ENCODE assay signal across 20 cellular contexts in genomic region chr18:50977037-50977760, GRCh38. TPM values are rescaled to one million over a fixed set of nuclear protein-coding genes. Genes with fewer than 3 reads are reported as not detected.
A peak's percentile ranks its signal among the peaks of the same experiment; 100 is the strongest.
DNase-seq lines count a peak whose midpoint lies in the region; ATAC-seq, FAIRE-seq and TF ChIP-seq lines count a peak whose summit lies in the region.
"Had no signal": no experiment of that assay in that cellular context is flagged by ENCODE, and none has a peak within 500 bp of the region (broad histone marks: within the 10 kb centered on the region; RNA-seq: fewer than 3 reads in every experiment).

No MANE protein-coding gene starts in this region.

- H3K9ac ChIP-seq in HepG2 (ENCODE audit: insufficient read depth, low read depth, low read length) (no peak overlapping the region), K562 (ENCODE audit: insufficient read depth in 1 of 2, low read depth in 2 of 2, low read length in 2 of 2) (no peak overlapping the region), mammary epithelial cell (ENCODE audit: insufficient read depth, low read length) (no peak overlapping the region)

- H2AFZ ChIP-seq in HepG2 (ENCODE audit: low read length): no peak overlapping the region
- H2AFZ ChIP-seq in OCI-LY7 (ENCODE audit: low read length): no peak overlapping the region
- H2AFZ ChIP-seq in K562 (ENCODE audit: low read depth, low read length): no peak overlapping the region
- H2AFZ ChIP-seq in mammary epithelial cell (ENCODE audit: low read depth, low read length): no peak overlapping the region
- H2AFZ ChIP-seq: GM23338 had no signal

- no peaks in the 10 kb centered on the region for H4K20me1 ChIP-seq in HepG2 (ENCODE audit: insufficient read depth, low read length)
- no peaks in the 10 kb centered on the region for H4K20me1 ChIP-seq in OCI-LY7 (ENCODE audit: insufficient read depth, low read length)
- H4K20me1 ChIP-seq in K562 (replicated peaks; ENCODE audit: control insufficient read depth, insufficient read depth, low read length): no peaks in the 10 kb centered on the region
- no peaks in the 10 kb centered on the region for H4K20me1 ChIP-seq in mammary epithelial cell (ENCODE audit: insufficient read depth, low read length)

- POLR2A ChIA-PET in HepG2 (lab: Yijun Ruan, JAX) (no interaction called here), OCI-LY7 (lab: Charles Lee) (no interaction called here), K562 (lab: Yijun Ruan, JAX) (no interaction called here)

- H3K36me3 ChIP-seq in HepG2 (replicated peaks in 1 of 2; ENCODE audit: control insufficient read depth in 1 of 2, insufficient read depth in 2 of 2, low read length in 2 of 2) (peaks cover 0 to 1% of the 10 kb centered on the region in 2 experiments; a peak in 1 of 5 replicates), right lobe of liver (peaks cover 0 to 29% (median 6%) of the 10 kb centered on the region in 4 donors), OCI-LY7 (ENCODE audit: insufficient read depth, low read length) (peaks cover 47% of the 10 kb centered on the region), K562 (ENCODE audit: control insufficient read depth, insufficient read depth, low read length) (peaks cover 2% of the 10 kb centered on the region; the same call in 1 of the 3 replicates), mammary epithelial cell (ENCODE audit: insufficient read depth, low read length) (peaks cover 3% of the 10 kb centered on the region), small intestine (ENCODE audit: control insufficient read depth in 2 of 2, insufficient read depth in 2 of 2, low read length in 2 of 2) (peaks cover 7 to 16% of the 10 kb centered on the region in 2 donors)

- H3K4me1 ChIP-seq in HepG2 (ENCODE audit: insufficient read depth, low read length) (peaks cover 19% of the 10 kb centered on the region), right lobe of liver (peaks cover 0 to 11% (median 4%) of the 10 kb centered on the region in 4 donors), OCI-LY7 (ENCODE audit: insufficient read depth, low read length, poor library complexity, severe bottlenecking) (no peaks in the 10 kb centered on the region), K562 (replicated peaks in 1 of 2; ENCODE audit: control insufficient read depth in 2 of 2, insufficient read depth in 2 of 2, low read length in 2 of 2) (no peaks in the 10 kb centered on the region), mammary epithelial cell (ENCODE audit: insufficient read depth, low read length) (peaks cover 6% of the 10 kb centered on the region), small intestine (ENCODE audit: control insufficient read depth in 2 of 2, insufficient read depth in 1 of 2, low read depth in 1 of 2, low read length in 1 of 2) (peaks cover 0 to 3% of the 10 kb centered on the region in 2 donors)
- H3K4me1 ChIP-seq: Caco-2 had no signal

- TF ChIP-seq CTCF in HepG2 (CRISPR knock-in tag; IDR thresholded peaks at IDR 0.05): no peak
- no peak for TF ChIP-seq CTCF in right lobe of liver (IDR thresholded peaks at IDR 0.05)
- TF ChIP-seq CTCF in OCI-LY7 (conservative IDR thresholded peaks at IDR 0.05; ENCODE audit: low read length): no peak
- TF ChIP-seq CTCF in K562 (IDR thresholded peaks at IDR 0.05 in 2 of 3, conservative IDR thresholded peaks at IDR 0.05 in 1 of 3; ENCODE audit: insufficient read depth in 2 of 3, low read depth in 1 of 3, low read length in 3 of 3): no peak
- TF ChIP-seq CTCF in mammary epithelial cell (conservative IDR thresholded peaks at IDR 0.05 in 1 of 2, IDR thresholded peaks at IDR 0.05 in 1 of 2; ENCODE audit: extremely low read depth in 1 of 2, insufficient read depth in 1 of 2, low read depth in 1 of 2, low read length in 2 of 2): no peak

- TF ChIP-seq POLR2A in HepG2 (IDR thresholded peaks at IDR 0.05; ENCODE audit: insufficient read depth in 1 of 2, low read depth in 2 of 2, low read length in 2 of 2): no peak
- TF ChIP-seq POLR2A in right lobe of liver (IDR thresholded peaks at IDR 0.05): no peak
- TF ChIP-seq POLR2A in K562 (conservative IDR thresholded peaks at IDR 0.05): no peak

- no peaks in the 10 kb centered on the region for H3K27me3 ChIP-seq in HepG2 (ENCODE audit: control insufficient read depth in 1 of 2, insufficient read depth in 2 of 2, low read length in 2 of 2)
- no peaks in the 10 kb centered on the region for H3K27me3 ChIP-seq in right lobe of liver
- H3K27me3 ChIP-seq in K562 (ENCODE audit: control insufficient read depth in 2 of 2, insufficient read depth in 2 of 2, low read length in 2 of 2): no peaks in the 10 kb centered on the region
- H3K27me3 ChIP-seq in mammary epithelial cell (ENCODE audit: insufficient read depth, low read length): no peaks in the 10 kb centered on the region
- no peaks in the 10 kb centered on the region for H3K27me3 ChIP-seq in small intestine (ENCODE audit: control insufficient read depth in 2 of 2, insufficient read depth in 2 of 2, low read length in 2 of 2)

- BruUV-seq in HepG2 (replicated peaks; lab: Mats Ljungman, UMichigan) (no TSS peak), OCI-LY7 (replicated peaks; lab: Mats Ljungman, UMichigan) (no TSS peak), K562 (replicated peaks; lab: Mats Ljungman, UMichigan) (no TSS peak), mammary epithelial cell (replicated peaks; lab: Mats Ljungman, UMichigan) (no TSS peak)

- CTCF ChIA-PET in HepG2 (lab: Yijun Ruan, JAX; ENCODE audit: low intra/inter-chr PET ratio, low total read pairs) (no interaction called here), OCI-LY7 (lab: Charles Lee; ENCODE audit: unreplicated experiment) (no interaction called here), K562 (lab: Yijun Ruan, JAX; ENCODE audit: low intra/inter-chr PET ratio) (no interaction called here), mammary epithelial cell (lab: Charles Lee; ENCODE audit: low non-redundant PET) (no interaction called here)

- FAIRE-seq in HepG2 (lab: Jason Lieb, UNC) (no peak), K562 (lab: Jason Lieb, UNC) (no peak), small intestine (lab: Jason Lieb, UNC) (no peak)
- FAIRE-seq: GM12891, GM18507 had no signal

- in situ Hi-C loops in HepG2 (cut with HindIII; ENCODE audit: extremely low pct_ligation_motif_present, low pct_unique_long_range_greater_than_20kb): no loop called here
- in situ Hi-C loops in K562 (cut with MboI): no loop called here
- in situ Hi-C loops in mammary epithelial cell (cut with MboI; ENCODE audit: low sequenced_read_pairs in 2 of 2): no loop called here

- no peaks in the 10 kb centered on the region for H3K9me2 ChIP-seq in OCI-LY7 (ENCODE audit: insufficient read depth, low read length)

- H3K27ac ChIP-seq in HepG2 (ENCODE audit: extremely low read length, insufficient read depth, low read length) (no peak overlapping the region), right lobe of liver (no peak overlapping the region), OCI-LY7 (ENCODE audit: low read depth, low read length, poor library complexity, severe bottlenecking) (no peak overlapping the region), K562 (ENCODE audit: extremely low read depth, low read depth, low read length) (no peak overlapping the region), mammary epithelial cell (ENCODE audit: insufficient read depth, low read depth, low read length) (no peak overlapping the region), small intestine (ENCODE audit: low read depth in 1 of 2, low read length in 1 of 2) (no peak overlapping the region)
- H3K27ac ChIP-seq: C4-2B had no signal

- H3K79me2 ChIP-seq in HepG2 (ENCODE audit: insufficient read depth, low read length) (no peaks in the 10 kb centered on the region), OCI-LY7 (ENCODE audit: insufficient read depth, low read depth, low read length) (no peaks in the 10 kb centered on the region), K562 (ENCODE audit: control insufficient read depth, insufficient read depth, low read length) (no peaks in the 10 kb centered on the region), mammary epithelial cell (ENCODE audit: insufficient read depth, low read length) (no peaks in the 10 kb centered on the region)

- DNase-seq in HepG2 (ENCODE audit: low spot score): no peak
- no peak for DNase-seq in right lobe of liver
- DNase-seq in OCI-LY7 (ENCODE audit: low spot score): peak; percentile 3
- no peak for DNase-seq in K562 (ENCODE audit: extremely low read depth in 1 of 4, low spot score in 3 of 4)
- DNase-seq in mammary epithelial cell: no peak
- DNase-seq in left ventricle myocardium superior: no peak
- no peak for DNase-seq in small intestine
- DNase-seq: Caco-2; CD4-positive, CD25-positive, alpha-beta regulatory T cell; CD8-positive, alpha-beta T cell; DMS79; EL; GDM1; H9; HFFc6 had no signal

- dilution Hi-C loops in mammary epithelial cell (cut with HindIII; ENCODE audit: low sequenced_read_pairs): no loop called here

- no peak for TF ChIP-seq EP300 in HepG2 (IDR thresholded peaks at IDR 0.05; ENCODE audit: low read depth in 2 of 2, low read length in 2 of 2)
- no peak for TF ChIP-seq EP300 in HepG2 (CRISPR knock-in tag; IDR thresholded peaks at IDR 0.05; ENCODE audit: borderline replicate concordance)
- TF ChIP-seq EP300 in K562 (IDR thresholded peaks at IDR 0.05; ENCODE audit: low read length): no peak

- ATAC-seq in HepG2 (no peak), right lobe of liver (no peak), K562 (no peak), left ventricle myocardium superior (no peak)
- ATAC-seq: CD8-positive, alpha-beta T cell; GM23338; HCT116 had no signal

- TF ChIP-seq RAD21 in HepG2 (CRISPR knock-in tag; IDR thresholded peaks at IDR 0.05) (no peak), K562 (CRISPR knock-in tag; conservative IDR thresholded peaks at IDR 0.05 in 1 of 2, IDR thresholded peaks at IDR 0.05 in 1 of 2) (no peak)

- no peak overlapping the region for H3K4me3 ChIP-seq in HepG2 (replicated peaks in 1 of 3; ENCODE audit: insufficient read depth in 1 of 3, low read depth in 2 of 3, low read length in 3 of 3)
- H3K4me3 ChIP-seq in right lobe of liver: no peak overlapping the region
- no peak overlapping the region for H3K4me3 ChIP-seq in OCI-LY7 (ENCODE audit: low read depth, low read length, poor library complexity, severe bottlenecking)
- no peak overlapping the region for H3K4me3 ChIP-seq in K562
- no peak overlapping the region for H3K4me3 ChIP-seq in mammary epithelial cell (replicated peaks in 1 of 3; ENCODE audit: insufficient read depth in 1 of 3, low read depth in 2 of 3, low read length in 3 of 3)
- no peak overlapping the region for H3K4me3 ChIP-seq in small intestine (ENCODE audit: low read depth in 1 of 2, low read length in 2 of 2)
- H3K4me3 ChIP-seq: GM23338 had no signal

- WGBS in HepG2 (ENCODE audit: low lambda C conversion rate): 93% methylated on average over 2 of the region's 5 CpGs
- no CpG with 5 or more reads among the region's 5 CpGs for WGBS in right lobe of liver (ENCODE audit: insufficient coverage, low coverage, low lambda C conversion rate, missing lambda C conversion rate)
- 66% methylated on average over 5 of the region's 5 CpGs for WGBS in K562 (ENCODE audit: insufficient coverage, low coverage, missing lambda C conversion rate)
- 60% methylated on average over 5 of the region's 5 CpGs for WGBS in mammary epithelial cell (ENCODE audit: low coverage, missing lambda C conversion rate)
- 91 to 98% (median 97%) methylated on average over 5 of the region's 5 CpGs for WGBS in small intestine, 3 donors

- H3K9me3 ChIP-seq in HepG2 (ENCODE audit: low read length): peaks cover 15% of the 10 kb centered on the region
- no peaks in the 10 kb centered on the region for H3K9me3 ChIP-seq in right lobe of liver
- H3K9me3 ChIP-seq in OCI-LY7 (ENCODE audit: low read length): no peaks in the 10 kb centered on the region
- H3K9me3 ChIP-seq in K562 (replicated peaks; ENCODE audit: control insufficient read depth, insufficient read depth, low read depth, low read length): peaks cover 7% of the 10 kb centered on the region
- H3K9me3 ChIP-seq in mammary epithelial cell (replicated peaks; ENCODE audit: insufficient read depth, low read length): no peaks in the 10 kb centered on the region
- no peaks in the 10 kb centered on the region for H3K9me3 ChIP-seq in small intestine (ENCODE audit: control insufficient read depth, low read depth)
- H3K9me3 ChIP-seq: Caco-2 had no signal

- H3K4me2 ChIP-seq in HepG2 (ENCODE audit: low read depth, low read length) (no peak overlapping the region), OCI-LY7 (ENCODE audit: low read length) (no peak overlapping the region), K562 (ENCODE audit: insufficient read depth, low read length) (no peak overlapping the region), mammary epithelial cell (ENCODE audit: insufficient read depth, low read depth, low read length) (no peak overlapping the region)
- H3K4me2 ChIP-seq: GM23338 had no signal

- intact Hi-C loops in HepG2 (cut with micrococcal nuclease; ENCODE audit: unreplicated experiment) (no loop called here), right lobe of liver (cut with DNase I) (loop anchor here (10.0 kb wide), 1 partner anchor 48 kb away; no protein-coding TSS in a partner anchor), OCI-LY7 (cut with micrococcal nuclease; ENCODE audit: unreplicated experiment) (no loop called here), K562 (cut with micrococcal nuclease) (no loop called here), mammary epithelial cell (cut with micrococcal nuclease) (no loop called here), left ventricle myocardium superior (cut with micrococcal nuclease) (loop anchor here (10.0 kb wide), 1 partner anchor 48 kb away; no protein-coding TSS in a partner anchor)

- no peaks in the 10 kb centered on the region for H3K9me1 ChIP-seq in K562 (ENCODE audit: control insufficient read depth, insufficient read depth, low read length)

RNA-seq across cellular contexts. Expression of gene ELAC1, which starts 9.4 kb away (rescaled TPM):
- total RNA-seq in HepG2 (2016; rRNA removed; fragmentation: Illumina TruSeq; extraction: Trizol) (3.6 TPM in 2 replicates), right lobe of liver (1 to 10 TPM; 3.5 to 7.2 (median 4.4) TPM), OCI-LY7 (2022) (4.2 and 5.2 TPM in 2 replicates), K562 (2014; rRNA removed) (3.3 and 5.3 TPM in 2 replicates), K562 (2014; rRNA removed; fragmentation: Illumina TruSeq; extraction: Trizol) (4.5 and 6.1 TPM in 2 replicates), K562 (2015; rRNA removed; fragmentation: Illumina TruSeq; extraction: Trizol) (4.9 and 5.4 TPM in 2 replicates), K562 (2021) (4.0 and 5.1 TPM in 2 replicates), mammary epithelial cell (10 to 100 TPM in 1 of 2 donors, 1 to 10 TPM in 1; 5.5 to 11.2 TPM), left ventricle myocardium superior (4.3 TPM)
- total RNA-seq in HepG2 (2016; cell fraction: cytosol; rRNA removed; fragmentation: Illumina TruSeq; extraction: Trizol; ENCODE audit: low read depth): 5.1 and 5.5 TPM in 2 replicates
- total RNA-seq in HepG2 (2016; cell fraction: insoluble cytoplasmic fraction; rRNA removed; fragmentation: Illumina TruSeq; extraction: Trizol): 3.4 and 3.5 TPM in 2 replicates
- total RNA-seq in HepG2 (2016; cell fraction: membrane; rRNA removed; fragmentation: Illumina TruSeq; extraction: Trizol): 6.5 and 7.0 TPM in 2 replicates
- 3.0 and 3.6 TPM in 2 replicates for total RNA-seq in HepG2 (2016; cell fraction: nucleus; rRNA removed; fragmentation: Illumina TruSeq; extraction: Trizol)
- polyA plus RNA-seq in HepG2 (2011; rRNA removed) (1.3 and 1.9 TPM in 2 replicates), K562 (2011; rRNA removed) (4.3 and 5.0 TPM in 2 replicates), K562 (2014; fragmentation: Illumina TruSeq; extraction: Trizol) (6.5 and 7.5 TPM in 2 replicates), K562 (2014; fragmentation: Nextera tagmentation; extraction: Ambion mirVana) (1 to 10 TPM; 3.7 to 4.6 TPM), K562 (2014; rRNA removed) (5.2 and 7.7 TPM in 2 replicates), mammary epithelial cell (5.3 TPM), small intestine (1 to 10 TPM; 5.9 to 9.6 (median 7.5) TPM)
- polyA plus RNA-seq in HepG2 (2011; cell fraction: cytosol; rRNA removed): 0.62 and 1.7 TPM in 2 replicates
- 0.69 and 1.3 TPM in 2 replicates for polyA plus RNA-seq in HepG2 (2011; cell fraction: nucleus; rRNA removed)
- 1.7 and 2.7 TPM in 2 replicates for polyA plus RNA-seq in HepG2 (2012)
- polyA plus RNA-seq in HepG2 (2016; cell fraction: cytosol; fragmentation: Illumina TruSeq; extraction: Trizol; ENCODE audit: low read depth): 7.7 and 9.6 TPM in 2 replicates
- polyA plus RNA-seq in HepG2 (2016; cell fraction: insoluble cytoplasmic fraction; fragmentation: Illumina TruSeq; extraction: Trizol; ENCODE audit: low read depth): 5.6 and 6.1 TPM in 2 replicates
- polyA plus RNA-seq in HepG2 (2016; cell fraction: membrane; fragmentation: Illumina TruSeq; extraction: Trizol; ENCODE audit: low read depth): 6.7 and 8.1 TPM in 2 replicates
- 3.2 and 3.9 TPM in 2 replicates for polyA plus RNA-seq in HepG2 (2016; cell fraction: nucleus; fragmentation: Illumina TruSeq; extraction: Trizol; ENCODE audit: insufficient read depth, low read depth)
- 1.7 and 5.3 TPM in 2 replicates for polyA minus RNA-seq in HepG2 (2011; rRNA and poly(A)+ RNA removed; ENCODE audit: low replicate concordance)
- polyA minus RNA-seq in HepG2 (2011; cell fraction: cytosol; rRNA and poly(A)+ RNA removed): 0.62 and 1.3 TPM in 2 replicates
- polyA minus RNA-seq in HepG2 (2011; cell fraction: nucleus; rRNA and poly(A)+ RNA removed): 9.8 and 11.6 TPM in 2 replicates
- 1.5 and 2.9 TPM in 2 replicates for total RNA-seq in OCI-LY7 (2014; rRNA removed; shearing (Covaris generic))
- 7.9 and 9.7 TPM in 2 replicates for total RNA-seq in K562 (2011; cell fraction: chromatin; rRNA removed; ENCODE audit: low replicate concordance)
- total RNA-seq in K562 (2011; cell fraction: nucleolus; rRNA removed): 6.7 and 7.7 TPM in 2 replicates
- total RNA-seq in K562 (2011; cell fraction: nucleoplasm; rRNA removed): 14.0 and 20.2 TPM in 2 replicates
- polyA plus RNA-seq in K562 (2011; cell fraction: cytosol; rRNA removed): 2.4 and 3.0 TPM in 2 replicates
- polyA plus RNA-seq in K562 (2011; cell fraction: nucleus; rRNA removed): 3.4 and 5.1 TPM in 2 replicates
- polyA plus RNA-seq in K562 (2012): 4.7 and 4.8 TPM in 2 replicates
- polyA minus RNA-seq in K562 (2011; rRNA and poly(A)+ RNA removed): 8.4 and 10.2 TPM in 2 replicates
- 1.6 and 1.8 TPM in 2 replicates for polyA minus RNA-seq in K562 (2011; cell fraction: cytosol; rRNA and poly(A)+ RNA removed)
- 9.8 and 15.1 TPM in 2 replicates for polyA minus RNA-seq in K562 (2011; cell fraction: nucleus; rRNA and poly(A)+ RNA removed)
- polyA minus RNA-seq in mammary epithelial cell: 0.98 TPM

RNA-seq across cellular contexts. Expression of gene SMAD4, which starts 52.8 kb away (rescaled TPM):
- total RNA-seq in HepG2 (2016; rRNA removed; fragmentation: Illumina TruSeq; extraction: Trizol) (72.0 and 99.1 TPM in 2 replicates), right lobe of liver (10 to 100 TPM; 40.8 to 71.9 (median 56.6) TPM), OCI-LY7 (2022) (47.1 and 47.6 TPM in 2 replicates), K562 (2014; rRNA removed) (40.7 and 41.0 TPM in 2 replicates), K562 (2014; rRNA removed; fragmentation: Illumina TruSeq; extraction: Trizol) (51.6 and 55.5 TPM in 2 replicates), K562 (2015; rRNA removed; fragmentation: Illumina TruSeq; extraction: Trizol) (31.1 and 32.8 TPM in 2 replicates), K562 (2021) (45.4 and 49.6 TPM in 2 replicates), mammary epithelial cell (100 to 1,000 TPM in 1 of 2 donors, 10 to 100 TPM in 1; 70.6 to 111 TPM), left ventricle myocardium superior (94.0 TPM)
- total RNA-seq in HepG2 (2016; cell fraction: cytosol; rRNA removed; fragmentation: Illumina TruSeq; extraction: Trizol; ENCODE audit: low read depth): 49.6 and 56.8 TPM in 2 replicates
- total RNA-seq in HepG2 (2016; cell fraction: insoluble cytoplasmic fraction; rRNA removed; fragmentation: Illumina TruSeq; extraction: Trizol): 73.5 and 83.9 TPM in 2 replicates
- 44.9 and 46.8 TPM in 2 replicates for total RNA-seq in HepG2 (2016; cell fraction: membrane; rRNA removed; fragmentation: Illumina TruSeq; extraction: Trizol)
- total RNA-seq in HepG2 (2016; cell fraction: nucleus; rRNA removed; fragmentation: Illumina TruSeq; extraction: Trizol): 57.9 and 58.5 TPM in 2 replicates
- polyA plus RNA-seq in HepG2 (2011; rRNA removed) (53.8 and 70.2 TPM in 2 replicates), K562 (2011; rRNA removed) (55.0 and 69.3 TPM in 2 replicates), K562 (2014; fragmentation: Illumina TruSeq; extraction: Trizol) (34.6 and 39.4 TPM in 2 replicates), K562 (2014; fragmentation: Nextera tagmentation; extraction: Ambion mirVana) (1 to 10 TPM; 5.7 to 7.1 TPM), K562 (2014; rRNA removed) (10.9 and 19.8 TPM in 2 replicates), mammary epithelial cell (60.6 TPM), small intestine (10 to 100 TPM; 16.8 to 20.7 (median 18.6) TPM)
- 31.5 and 48.8 TPM in 2 replicates for polyA plus RNA-seq in HepG2 (2011; cell fraction: cytosol; rRNA removed)
- 25.3 and 31.2 TPM in 2 replicates for polyA plus RNA-seq in HepG2 (2011; cell fraction: nucleus; rRNA removed)
- polyA plus RNA-seq in HepG2 (2012): 42.8 and 47.9 TPM in 2 replicates
- 2.2 and 3.3 TPM in 2 replicates for polyA plus RNA-seq in HepG2 (2016; cell fraction: cytosol; fragmentation: Illumina TruSeq; extraction: Trizol; ENCODE audit: low read depth)
- polyA plus RNA-seq in HepG2 (2016; cell fraction: insoluble cytoplasmic fraction; fragmentation: Illumina TruSeq; extraction: Trizol; ENCODE audit: low read depth): 58.6 and 61.8 TPM in 2 replicates
- polyA plus RNA-seq in HepG2 (2016; cell fraction: membrane; fragmentation: Illumina TruSeq; extraction: Trizol; ENCODE audit: low read depth): 6.7 and 8.8 TPM in 2 replicates
- polyA plus RNA-seq in HepG2 (2016; cell fraction: nucleus; fragmentation: Illumina TruSeq; extraction: Trizol; ENCODE audit: insufficient read depth, low read depth): 47.7 and 51.4 TPM in 2 replicates
- polyA minus RNA-seq in HepG2 (2011; rRNA and poly(A)+ RNA removed; ENCODE audit: low replicate concordance): 111 and 191 TPM in 2 replicates
- polyA minus RNA-seq in HepG2 (2011; cell fraction: cytosol; rRNA and poly(A)+ RNA removed): 40.4 and 42.0 TPM in 2 replicates
- polyA minus RNA-seq in HepG2 (2011; cell fraction: nucleus; rRNA and poly(A)+ RNA removed): 54.7 and 64.2 TPM in 2 replicates
- 28.1 and 44.7 TPM in 2 replicates for total RNA-seq in OCI-LY7 (2014; rRNA removed; shearing (Covaris generic))
- total RNA-seq in K562 (2011; cell fraction: chromatin; rRNA removed; ENCODE audit: low replicate concordance): 32.8 and 90.7 TPM in 2 replicates
- 10.2 and 13.8 TPM in 2 replicates for total RNA-seq in K562 (2011; cell fraction: nucleolus; rRNA removed)
- 41.1 and 72.5 TPM in 2 replicates for total RNA-seq in K562 (2011; cell fraction: nucleoplasm; rRNA removed)
- polyA plus RNA-seq in K562 (2011; cell fraction: cytosol; rRNA removed): 28.1 and 32.9 TPM in 2 replicates
- polyA plus RNA-seq in K562 (2011; cell fraction: nucleus; rRNA removed): 40.4 and 42.8 TPM in 2 replicates
- polyA plus RNA-seq in K562 (2012): 24.4 and 33.8 TPM in 2 replicates
- polyA minus RNA-seq in K562 (2011; rRNA and poly(A)+ RNA removed): 101 and 139 TPM in 2 replicates
- polyA minus RNA-seq in K562 (2011; cell fraction: cytosol; rRNA and poly(A)+ RNA removed): 33.4 and 37.4 TPM in 2 replicates
- polyA minus RNA-seq in K562 (2011; cell fraction: nucleus; rRNA and poly(A)+ RNA removed): 15.1 and 21.7 TPM in 2 replicates
- 60.5 TPM for polyA minus RNA-seq in mammary epithelial cell

Comparison
In these comparisons a context has a peak if more than half of its experiments do, and no peak if none do; other contexts are left out.
1. intact Hi-C loops: an anchor here in right lobe of liver (10.0 kb wide) and left ventricle myocardium superior (10.0 kb wide); none called in HepG2, OCI-LY7, K562 and mammary epithelial cell.
2. Of the 241 proteins assayed by ChIP-seq in both HepG2 and K562: peak only in HepG2: none; only in K562: CBX1, CBX5, NFIC and ZFP36; in both: none; in neither: 236; mixed calls (peak in some experiments, not most) for 1.